9 cellular contexts compared by ENCODE assay signal in genomic region chr14:64942531-64943111, GRCh38. TPM values are rescaled to one million over a fixed set of nuclear protein-coding genes. Genes with fewer than 3 reads are reported as not detected.
DNase-seq lines count a peak whose midpoint lies in the region; ATAC-seq, FAIRE-seq and TF ChIP-seq lines count a peak whose summit lies in the region.
"Had no signal": no experiment of that assay in that cellular context is flagged by ENCODE, and none has a peak within 500 bp of the region (broad histone marks: within the 10 kb centered on the region; RNA-seq: fewer than 3 reads in every experiment).

TSS of gene GPX2 (minus strand) at chr14:64942745. CDS start at chr14:64942726, 19 bp downstream.

- H3K9me3 ChIP-seq in PC-3 (ENCODE audit: low read length) (no peaks in the 10 kb centered on the region), keratinocyte (ENCODE audit: control insufficient read depth, low read depth, low read length) (no peaks in the 10 kb centered on the region), tibial nerve (no peaks in the 10 kb centered on the region)

- dilution Hi-C loops in keratinocyte (cut with MboI; ENCODE audit: extremely low pct_ligation_motif_present, low sequenced_read_pairs) = no loop called here

- H3K79me2 ChIP-seq in PC-3 (ENCODE audit: low read length) (no peaks in the 10 kb centered on the region), keratinocyte (ENCODE audit: control insufficient read depth, insufficient read depth, low read length) (peaks cover 4% of the 10 kb centered on the region)

- H3F3A ChIP-seq in PC-3 (ENCODE audit: low read length, unreplicated experiment) = no peaks in the 10 kb centered on the region

- peaks cover 5% of the 10 kb centered on the region; the same call in 1 of the 2 replicates for H3K4me1 ChIP-seq in PC-3 (ENCODE audit: insufficient read depth, low read length)
- peaks cover 16% of the 10 kb centered on the region for H3K4me1 ChIP-seq in keratinocyte (ENCODE audit: control insufficient read depth, extremely low read depth, insufficient read depth, low read length)
- no peaks in the 10 kb centered on the region for H3K4me1 ChIP-seq in tibial nerve

- H4K20me1 ChIP-seq in PC-3 (ENCODE audit: low read length) (no peaks in the 10 kb centered on the region), keratinocyte (ENCODE audit: control insufficient read depth, extremely low read depth, insufficient read depth, low read length) (no peaks in the 10 kb centered on the region)

- H3K4me2 ChIP-seq in PC-3 (ENCODE audit: low read length) (no peak within 1 kb of the TSS), keratinocyte (ENCODE audit: control insufficient read depth, extremely low read depth, insufficient read depth, low read depth, low read length) (peak within 1 kb of the TSS; percentile 79)

- H3K9me3 Mint-ChIP-seq in stimulated activated naive CD8-positive, alpha-beta T cell treated with anti-CD3 and anti-CD28 coated beads, Interleukin-15, Interleukin-2, amounts not matched to agents 100 ng/mL and 50 ng/mL, for 24 hours = no peaks in the 10 kb centered on the region
- H3K9me3 Mint-ChIP-seq in stimulated activated naive CD8-positive, alpha-beta T cell treated with anti-CD3 and anti-CD28 coated beads, Interleukin-15, amount 100 ng/mL, for 72 hours = no peaks in the 10 kb centered on the region

- no peak for ATAC-seq in stimulated activated naive CD8-positive, alpha-beta T cell treated with anti-CD3 and anti-CD28 coated beads, Interleukin-15, amount 100 ng/mL, for 72 hours
- ATAC-seq in PC-3 = peak; percentile 46
- ATAC-seq in GM18868 (IDR thresholded peaks at IDR 0.05; ENCODE audit: unreplicated experiment) = no peak

- no peak for DNase-seq in stimulated activated naive CD8-positive, alpha-beta T cell treated with anti-CD3 and anti-CD28 coated beads, Interleukin-15, amount 100 ng/mL, for 72 hours
- DNase-seq in PC-3 = peak; percentile 39
- DNase-seq in keratinocyte (ENCODE audit: low read depth, low spot score) = peak; percentile 32
- DNase-seq in NAMALWA (ENCODE audit: low spot score) = no peak
- no peak for DNase-seq in HCEC 1CT
- no peak for DNase-seq in tibial nerve (ENCODE audit: low spot score in 2 of 2)
- DNase-seq: DMS 273 treated with DMSO at 0.1 percent for 48 hours had no signal

- H3K4me3 ChIP-seq in PC-3 (ENCODE audit: low read length) = no peak within 1 kb of the TSS
- peak within 1 kb of the TSS; percentile 30 to 66 (median 50) for H3K4me3 ChIP-seq in keratinocyte (ENCODE audit: control insufficient read depth in 2 of 3, extremely low read depth in 1 of 3, insufficient read depth in 2 of 3, low read depth in 1 of 3, low read length in 3 of 3)
- peak within 1 kb of the TSS in 1 of 4 donors; percentile 11 for H3K4me3 ChIP-seq in tibial nerve

- BruUV-seq in PC-3 (replicated peaks; lab: Mats Ljungman, UMichigan) = no TSS peak

- POLR2A ChIA-PET in PC-3 (lab: Charles Lee; ENCODE audit: unreplicated experiment) = no interaction called here

- H3K9me2 ChIP-seq in PC-3 (replicated peaks; ENCODE audit: low read length) = no peaks in the 10 kb centered on the region

- TF ChIP-seq POLR2A in tibial nerve (IDR thresholded peaks at IDR 0.05) = no peak

- H3K4me3 Mint-ChIP-seq in stimulated activated naive CD8-positive, alpha-beta T cell treated with anti-CD3 and anti-CD28 coated beads, Interleukin-15, Interleukin-2, amounts not matched to agents 100 ng/mL and 50 ng/mL, for 24 hours = no peak within 1 kb of the TSS
- H3K4me3 Mint-ChIP-seq in stimulated activated naive CD8-positive, alpha-beta T cell treated with anti-CD3 and anti-CD28 coated beads, Interleukin-15, amount 100 ng/mL, for 72 hours = peak within 1 kb of the TSS in 1 of 2 donors; percentile 28

- FAIRE-seq in keratinocyte (lab: Jason Lieb, UNC) = peak; percentile 94

- peak within 1 kb of the TSS; percentile 53 for H3K27ac ChIP-seq in PC-3 (ENCODE audit: low read length)
- H3K27ac ChIP-seq in keratinocyte (ENCODE audit: control insufficient read depth, insufficient read depth, low read length) = peak within 1 kb of the TSS; percentile 88
- H3K27ac ChIP-seq in tibial nerve = peak within 1 kb of the TSS in 1 of 4 donors; percentile 52

- peaks cover 28% of the 10 kb centered on the region for H3K36me3 Mint-ChIP-seq in stimulated activated naive CD8-positive, alpha-beta T cell treated with anti-CD3 and anti-CD28 coated beads, Interleukin-15, Interleukin-2, amounts not matched to agents 100 ng/mL and 50 ng/mL, for 24 hours (ENCODE audit: low read depth)

- intact Hi-C loops in PC-3 (cut with micrococcal nuclease) = no loop called here

- CTCF ChIA-PET in PC-3 (lab: Charles Lee) = no interaction called here

- no peak within 1 kb of the TSS; the same call in 1 of the 2 replicates for H3K9ac ChIP-seq in PC-3 (ENCODE audit: low read length)
- H3K9ac ChIP-seq in keratinocyte (ENCODE audit: control insufficient read depth, extremely low read depth, insufficient read depth, low read length) = peak within 1 kb of the TSS; percentile 76

- H3K9me1 ChIP-seq in keratinocyte (ENCODE audit: control insufficient read depth, extremely low read depth, insufficient read depth, low read length) = no peaks in the 10 kb centered on the region

- no peak for TF ChIP-seq EP300 in tibial nerve (IDR thresholded peaks at IDR 0.05)

- no peaks in the 10 kb centered on the region for H3K36me3 ChIP-seq in PC-3 (ENCODE audit: low read depth, low read length)
- H3K36me3 ChIP-seq in keratinocyte (ENCODE audit: control insufficient read depth in 2 of 2, extremely low read depth in 1 of 2, insufficient read depth in 2 of 2, low read length in 2 of 2) = peaks cover 0 to 14% of the 10 kb centered on the region in 2 experiments
- H3K36me3 ChIP-seq in tibial nerve = peaks cover 0 to 75% (median 0%) of the 10 kb centered on the region in 3 donors

- peaks cover 29% of the 10 kb centered on the region for H3K4me1 Mint-ChIP-seq in stimulated activated naive CD8-positive, alpha-beta T cell treated with anti-CD3 and anti-CD28 coated beads, Interleukin-15, Interleukin-2, amounts not matched to agents 100 ng/mL and 50 ng/mL, for 24 hours (ENCODE audit: low read depth)
- peaks cover 69% of the 10 kb centered on the region for H3K4me1 Mint-ChIP-seq in stimulated activated naive CD8-positive, alpha-beta T cell treated with anti-CD3 and anti-CD28 coated beads, Interleukin-15, amount 100 ng/mL, for 72 hours

- no peak within 1 kb of the TSS for H2AFZ ChIP-seq in PC-3 (ENCODE audit: low read length)
- peak within 1 kb of the TSS; percentile 79 for H2AFZ ChIP-seq in keratinocyte (ENCODE audit: control insufficient read depth, low read length)

- H3K27me3 Mint-ChIP-seq in stimulated activated naive CD8-positive, alpha-beta T cell treated with anti-CD3 and anti-CD28 coated beads, Interleukin-15, Interleukin-2, amounts not matched to agents 100 ng/mL and 50 ng/mL, for 24 hours = no peaks in the 10 kb centered on the region
- H3K27me3 Mint-ChIP-seq in stimulated activated naive CD8-positive, alpha-beta T cell treated with anti-CD3 and anti-CD28 coated beads, Interleukin-15, amount 100 ng/mL, for 72 hours = no peaks in the 10 kb centered on the region

- TF ChIP-seq CTCF in PC-3 (conservative IDR thresholded peaks at IDR 0.05; ENCODE audit: low read depth, low read length) (no peak), keratinocyte (optimal IDR thresholded peaks at IDR 0.05 in 1 of 3, IDR thresholded peaks at IDR 0.05 in 1 of 3, conservative IDR thresholded peaks at IDR 0.05 in 1 of 3; ENCODE audit: extremely low read depth in 1 of 3, insufficient read depth in 2 of 3, low read length in 3 of 3) (no peak), tibial nerve (IDR thresholded peaks at IDR 0.05) (no peak)

- WGBS in tibial nerve, 2 donors = 84 to 86% methylated on average over 13 of the region's 13 CpGs

- H3K27me3 ChIP-seq in PC-3 (ENCODE audit: low read length) = no peaks in the 10 kb centered on the region
- H3K27me3 ChIP-seq in keratinocyte (ENCODE audit: control insufficient read depth, extremely low read depth, insufficient read depth, low read length) = no peaks in the 10 kb centered on the region
- H3K27me3 ChIP-seq in tibial nerve = no peaks in the 10 kb centered on the region

- peak within 1 kb of the TSS; percentile 13 for H3K27ac Mint-ChIP-seq in stimulated activated naive CD8-positive, alpha-beta T cell treated with anti-CD3 and anti-CD28 coated beads, Interleukin-15, Interleukin-2, amounts not matched to agents 100 ng/mL and 50 ng/mL, for 24 hours
- peak within 1 kb of the TSS in 1 of 2 donors; percentile 57 for H3K27ac Mint-ChIP-seq in stimulated activated naive CD8-positive, alpha-beta T cell treated with anti-CD3 and anti-CD28 coated beads, Interleukin-15, amount 100 ng/mL, for 72 hours

RNA-seq across cellular contexts. Expression of gene GPX2, which starts in this region (rescaled TPM):
- total RNA-seq in PC-3 (2014; rRNA removed) (2.9 and 4.3 TPM in 2 replicates), tibial nerve (not detected)
- polyA plus RNA-seq in keratinocyte = 47.0 to 76.9 TPM (median 57.5 TPM) in 3 replicates
- 0.82 TPM for polyA plus RNA-seq in keratinocyte (2011; ENCODE audit: low read depth)
- polyA plus RNA-seq in keratinocyte (2011; cell fraction: cytosol; rRNA removed) = 48.6 and 68.2 TPM in 2 replicates
- 20.0 and 23.7 TPM in 2 replicates for polyA plus RNA-seq in keratinocyte (2011; cell fraction: nucleus; rRNA removed)
- 5.9 and 41.7 TPM in 2 replicates for polyA plus RNA-seq in keratinocyte (2012; ENCODE audit: low replicate concordance)
- polyA minus RNA-seq in keratinocyte = 27.2 to 42.0 TPM (median 36.9 TPM) in 3 replicates
- 16.3 TPM for polyA minus RNA-seq in keratinocyte (2011; cell fraction: cytosol; rRNA and poly(A)+ RNA removed)
- polyA minus RNA-seq in keratinocyte (2011; cell fraction: nucleus; rRNA and poly(A)+ RNA removed) = 3.4 and 4.7 TPM in 2 replicates

Comparison
In these comparisons a context has a peak if more than half of its experiments do, and no peak if none do; other contexts are left out.
1. DNase-seq: peak in PC-3 (single experiment) and keratinocyte (single experiment); none in stimulated activated naive CD8-positive, alpha-beta T cell treated with anti-CD3 and anti-CD28 coated beads, Interleukin-15, amount 100 ng/mL, for 72 hours (0 of 2), NAMALWA (single experiment), HCEC 1CT (single experiment) and tibial nerve (0 of 2).